Comparison of ENCODE assay signal across 9 cellular contexts in genomic region chr6:33279971-33280511, GRCh38. TPM values are rescaled to one million over a fixed set of nuclear protein-coding genes. Genes with fewer than 3 reads are reported as not detected.
DNase-seq lines count a peak whose midpoint lies in the region; ATAC-seq, FAIRE-seq and TF ChIP-seq lines count a peak whose summit lies in the region.
"Had no signal": no experiment of that assay in that cellular context is flagged by ENCODE, and none has a peak within 500 bp of the region (broad histone marks: within the 10 kb centered on the region; RNA-seq: fewer than 3 reads in every experiment).

No MANE protein-coding gene starts in this region.

- TF ChIP-seq POLR2A in H1 (IDR thresholded peaks at IDR 0.05; ENCODE audit: control extremely low read depth in 1 of 2, low read depth in 2 of 2, low read length in 2 of 2): no peak

- no peak overlapping the region for H2BK20ac ChIP-seq in H1 (ENCODE audit: low read length)

- no peaks in the 10 kb centered on the region for H3K9me2 ChIP-seq in PC-3 (replicated peaks; ENCODE audit: low read length)

- H3K36me3 ChIP-seq in PC-3 (ENCODE audit: low read depth, low read length) (peaks cover 29% of the 10 kb centered on the region), H1 (ENCODE audit: control insufficient read depth in 2 of 4, insufficient read depth in 4 of 4, low read length in 3 of 4) (peaks cover 6 to 34% (median 21%) of the 10 kb centered on the region in 4 experiments; a peak in 7 of 8 replicates), parathyroid adenoma (ENCODE audit: control insufficient read depth, insufficient read depth, low read length) (no peaks in the 10 kb centered on the region)

- TF ChIP-seq EP300 in H1 (IDR thresholded peaks at IDR 0.05; ENCODE audit: borderline replicate concordance in 1 of 2, low read depth in 2 of 2, low read length in 2 of 2): no peak

- H2AFZ ChIP-seq in PC-3 (ENCODE audit: low read length): no peak overlapping the region
- no peak overlapping the region for H2AFZ ChIP-seq in H1 (ENCODE audit: low read length)
- no peak overlapping the region for H2AFZ ChIP-seq in parathyroid adenoma

- no peak overlapping the region for H2AK5ac ChIP-seq in H1 (ENCODE audit: low read depth, low read length)

- BruUV-seq in PC-3 (replicated peaks; lab: Mats Ljungman, UMichigan): no TSS peak

- no peak overlapping the region for H3K4ac ChIP-seq in H1 (replicated peaks; ENCODE audit: insufficient read length, low read depth, low read length)

- H3K9ac ChIP-seq in PC-3 (ENCODE audit: low read length) (no peak overlapping the region), H1 (replicated peaks in 1 of 4; ENCODE audit: extremely low read depth in 1 of 4, low read depth in 3 of 4, low read length in 3 of 4) (no peak overlapping the region), parathyroid adenoma (no peak overlapping the region)

- H2BK5ac ChIP-seq in H1 (ENCODE audit: low read depth, low read length): peak overlapping the region; percentile 45; the same call in 1 of the 2 replicates

- no peaks in the 10 kb centered on the region for H3K79me1 ChIP-seq in H1 (ENCODE audit: low read depth, low read length)

- H3K9me3 ChIP-seq in PC-3 (ENCODE audit: low read length): no peaks in the 10 kb centered on the region
- H3K9me3 ChIP-seq in H1 (ENCODE audit: insufficient read depth in 2 of 2, low read depth in 1 of 2, low read length in 1 of 2): no peaks in the 10 kb centered on the region
- H3K9me3 ChIP-seq in parathyroid adenoma (ENCODE audit: control insufficient read depth, low read length): no peaks in the 10 kb centered on the region

- peak; percentile 58 to 67 for TF ChIP-seq RAD21 in H1 (IDR thresholded peaks at IDR 0.05 in 1 of 2, conservative IDR thresholded peaks at IDR 0.05 in 1 of 2; ENCODE audit: low read depth in 2 of 2, low read length in 2 of 2)

- no peaks in the 10 kb centered on the region for H3K27me3 ChIP-seq in PC-3 (ENCODE audit: low read length)
- no peaks in the 10 kb centered on the region for H3K27me3 ChIP-seq in H1 (replicated peaks in 1 of 4; ENCODE audit: control insufficient read depth in 3 of 4, extremely low read depth in 1 of 4, insufficient read depth in 3 of 4, low read length in 3 of 4)
- no peaks in the 10 kb centered on the region for H3K27me3 ChIP-seq in parathyroid adenoma (ENCODE audit: control insufficient read depth, insufficient read depth, low read length)

- ATAC-seq in PC-3: peak; percentile 62
- ATAC-seq in activated CD8-positive, alpha-beta memory T cell treated with anti-CD3 and anti-CD28 coated beads, Interleukin-2, amount 10 ng/mL, durations not matched to agents 7 days and 5 days: no peak

- H3K36me3 Mint-ChIP-seq in CD14-positive monocyte: peaks cover 38 to 71% of the 10 kb centered on the region in 2 donors
- H3K36me3 Mint-ChIP-seq in activated CD8-positive, alpha-beta memory T cell treated with anti-CD3 and anti-CD28 coated beads, Interleukin-2, amount 10 ng/mL, durations not matched to agents 7 days and 5 days: peaks cover 29% of the 10 kb centered on the region

- H3K18ac ChIP-seq in H1 (ENCODE audit: extremely low read depth, low read length): no peak overlapping the region

- CTCF ChIA-PET in PC-3 (lab: Charles Lee): no interaction called here
- CTCF ChIA-PET in H1 (lab: Charles Lee; ENCODE audit: partially characterized antibody): interaction anchor here (0.6 to 8.0 kb wide), 12 partner anchors 9 to 106 kb away, joined by 3 to 81 read pairs (median 3); partner anchors contain the start of genes PFDN6, RGL2, RPS18 and TAPBP
- CTCF ChIA-PET in activated CD8-positive, alpha-beta memory T cell treated with anti-CD3 and anti-CD28 coated beads, Interleukin-2, amount 10 ng/mL, durations not matched to agents 7 days and 5 days (lab: Charles Lee): interaction anchor here (2.5 to 6.4 kb wide), 2 partner anchors 9 to 10 kb away, joined by 6 to 58 read pairs; partner anchors contain the start of genes PFDN6 and WDR46

- H2BK12ac ChIP-seq in H1 (ENCODE audit: low read depth, low read length): no peak overlapping the region

- no peak overlapping the region for H4K8ac ChIP-seq in H1 (ENCODE audit: extremely low read depth, insufficient read depth, low read length)

- no peak overlapping the region for H3K23ac ChIP-seq in H1 (ENCODE audit: insufficient read length)

- H3K14ac ChIP-seq in H1 (ENCODE audit: insufficient read length): no peak overlapping the region

- H3K9me3 Mint-ChIP-seq in CD14-positive monocyte: no peaks in the 10 kb centered on the region
- H3K9me3 Mint-ChIP-seq in activated CD8-positive, alpha-beta memory T cell treated with anti-CD3 and anti-CD28 coated beads, Interleukin-2, amount 10 ng/mL, durations not matched to agents 7 days and 5 days (ENCODE audit: low read depth): no peaks in the 10 kb centered on the region
- H3K9me3 Mint-ChIP-seq: IgD-negative memory B cell had no signal

- FAIRE-seq in H1 (lab: Jason Lieb, UNC): no peak

- no peaks in the 10 kb centered on the region for H3K27me3 Mint-ChIP-seq in CD14-positive monocyte (ENCODE audit: low read depth in 3 of 3)
- no peaks in the 10 kb centered on the region for H3K27me3 Mint-ChIP-seq in activated CD8-positive, alpha-beta memory T cell treated with anti-CD3 and anti-CD28 coated beads, Interleukin-2, amount 10 ng/mL, durations not matched to agents 7 days and 5 days
- H3K27me3 Mint-ChIP-seq: IgD-negative memory B cell had no signal

- H3F3A ChIP-seq in PC-3 (ENCODE audit: low read length, unreplicated experiment): peaks cover 15% of the 10 kb centered on the region

- no peak overlapping the region for H4K5ac ChIP-seq in H1 (ENCODE audit: insufficient read length, low read depth, low read length)

- H3K79me2 ChIP-seq in PC-3 (ENCODE audit: low read length) (peaks cover 8% of the 10 kb centered on the region), H1 (ENCODE audit: control insufficient read depth in 1 of 2, insufficient read depth in 2 of 2, low read length in 2 of 2) (peaks cover 0 to 4% of the 10 kb centered on the region in 2 experiments; a peak in 2 of 4 replicates), parathyroid adenoma (no peaks in the 10 kb centered on the region)

- H3K4me3 Mint-ChIP-seq in CD14-positive monocyte: no peak overlapping the region
- no peak overlapping the region for H3K4me3 Mint-ChIP-seq in activated CD8-positive, alpha-beta memory T cell treated with anti-CD3 and anti-CD28 coated beads, Interleukin-2, amount 10 ng/mL, durations not matched to agents 7 days and 5 days

- no peak overlapping the region for H3K56ac ChIP-seq in H1 (replicated peaks; ENCODE audit: insufficient read length, low read depth, low read length)

- H3K27ac ChIP-seq in PC-3 (ENCODE audit: low read length) (no peak overlapping the region), H1 (ENCODE audit: low read depth, low read length) (no peak overlapping the region), parathyroid adenoma (peak overlapping the region; percentile 11)

- H2BK120ac ChIP-seq in H1 (replicated peaks; ENCODE audit: low read depth, low read length): no peak overlapping the region

- no peak for DNase-seq in CD14-positive monocyte (ENCODE audit: low spot score)
- peak; percentile 73 for DNase-seq in H4 (ENCODE audit: low spot score)
- peak; percentile 83 for DNase-seq in PC-3
- DNase-seq in H1 (ENCODE audit: low read depth in 1 of 2, low spot score in 2 of 2): peak in 1 of 2 experiments; percentile 64
- DNase-seq in pons (ENCODE audit: low spot score): no peak
- DNase-seq in activated CD4-positive, alpha-beta T cell treated with anti-CD3 and anti-CD28 coated beads for 4 hours: no peak
- no peak for DNase-seq in activated CD8-positive, alpha-beta memory T cell treated with anti-CD3 and anti-CD28 coated beads, Interleukin-2, amount 10 ng/mL, durations not matched to agents 7 days and 5 days

- H3K4me1 Mint-ChIP-seq in CD14-positive monocyte: peaks cover 46% of the 10 kb centered on the region
- H3K4me1 Mint-ChIP-seq in activated CD8-positive, alpha-beta memory T cell treated with anti-CD3 and anti-CD28 coated beads, Interleukin-2, amount 10 ng/mL, durations not matched to agents 7 days and 5 days: peaks cover 36% of the 10 kb centered on the region

- 76% methylated on average over 4 of the region's 5 CpGs; no CpG with 5 or more reads in 1 of the 2 experiments for WGBS in H1 (ENCODE audit: extremely low coverage in 1 of 2, insufficient coverage in 1 of 2, insufficient read length in 1 of 2, insufficient replicate concordance in 2 of 2, low coverage in 1 of 2, low lambda C conversion rate in 2 of 2, missing lambda C conversion rate in 1 of 2), 2 experiments

- TF ChIP-seq CTCF in CD14-positive monocyte (IDR thresholded peaks at IDR 0.05) (peak; percentile 45), PC-3 (conservative IDR thresholded peaks at IDR 0.05; ENCODE audit: low read depth, low read length) (peak; percentile 95), H1 (IDR thresholded peaks at IDR 0.05; ENCODE audit: control extremely low read depth in 1 of 3, insufficient read depth in 1 of 3, low read depth in 1 of 3, low read length in 3 of 3) (peak in 2 of 3 experiments; percentile 80 to 99; a peak in 3 of 4 replicates), parathyroid adenoma (IDR thresholded peaks at IDR 0.05) (peak; percentile 67)

- H4K91ac ChIP-seq in H1 (replicated peaks; ENCODE audit: insufficient read length, low read length): no peak overlapping the region

- no peak overlapping the region for H3K4me3 ChIP-seq in PC-3 (ENCODE audit: low read length)
- H3K4me3 ChIP-seq in H1 (ENCODE audit: extremely low read depth in 1 of 4, insufficient read depth in 2 of 4, low read depth in 3 of 4, low read length in 4 of 4): no peak overlapping the region
- H3K4me3 ChIP-seq in parathyroid adenoma (ENCODE audit: low read depth, low read length): no peak overlapping the region

- POLR2A ChIA-PET in PC-3 (lab: Charles Lee; ENCODE audit: unreplicated experiment) (no interaction called here), H1 (lab: Charles Lee; ENCODE audit: partially characterized antibody) (interaction anchor here (0.9 to 12.0 kb wide), 6 partner anchors 8 to 310 kb away, joined by 3 to 337 read pairs (median 12); partner anchors contain the start of genes PFDN6, RGL2, RPS18 and VPS52)

- H3K4me1 ChIP-seq in PC-3 (ENCODE audit: insufficient read depth, low read length) (peaks cover 23% of the 10 kb centered on the region), H1 (replicated peaks in 1 of 4; ENCODE audit: control insufficient read depth in 3 of 4, insufficient read depth in 4 of 4, low read length in 3 of 4) (peaks cover 0 to 15% (median 6%) of the 10 kb centered on the region in 4 experiments; a peak in 6 of 7 replicates), parathyroid adenoma (peaks cover 4% of the 10 kb centered on the region)

- no peak overlapping the region for H2BK15ac ChIP-seq in H1 (ENCODE audit: low read length)

- peaks cover 9% of the 10 kb centered on the region for H4K20me1 ChIP-seq in PC-3 (ENCODE audit: low read length)
- peaks cover 5 to 6% of the 10 kb centered on the region in 2 experiments for H4K20me1 ChIP-seq in H1 (replicated peaks in 1 of 2; ENCODE audit: control insufficient read depth in 1 of 2, insufficient read depth in 2 of 2, low read length in 2 of 2)

- peaks cover 8% of the 10 kb centered on the region for H3K23me2 ChIP-seq in H1 (ENCODE audit: low read depth, low read length)

- intact Hi-C loops in CD14-positive monocyte (cut with micrococcal nuclease) (no loop called here), PC-3 (cut with micrococcal nuclease) (loop anchor here (10.0 kb wide), 1 partner anchor 75 kb away; the partner anchor contains the start of genes HSD17B8, RING1, RXRB and SLC39A7)

- H3K4me2 ChIP-seq in PC-3 (ENCODE audit: low read length) (no peak overlapping the region), H1 (ENCODE audit: insufficient read depth in 1 of 2, low read depth in 2 of 2, low read length in 2 of 2) (no peak overlapping the region; a peak in 1 of 4 replicates), parathyroid adenoma (ENCODE audit: low read length) (no peak overlapping the region)

- H3K27ac Mint-ChIP-seq in CD14-positive monocyte: peak overlapping the region in 4 of 7 donors; percentile 36 to 78 (median 44)
- H3K27ac Mint-ChIP-seq in activated CD8-positive, alpha-beta memory T cell treated with anti-CD3 and anti-CD28 coated beads, Interleukin-2, amount 10 ng/mL, durations not matched to agents 7 days and 5 days: no peak overlapping the region

RNA-seq across cellular contexts. Expression of gene B3GALT4, which starts 3.1 kb away (rescaled TPM):
- polyA plus RNA-seq in CD14-positive monocyte: 10 to 100 TPM; 28.5 to 32.2 TPM
- total RNA-seq in H4 (2014; rRNA removed; shearing (Covaris generic)): not detected in 2 replicates
- total RNA-seq in PC-3 (2014; rRNA removed): 7.9 and 8.4 TPM in 2 replicates
- 3.0 and 4.2 TPM in 2 replicates for total RNA-seq in H1 (2021; fragmentation: NEBNext Ultra II Directional; extraction: Animal tissue kit (Norgen Biotek cat#: 25700))
- 2.2 and 3.2 TPM in 2 replicates for polyA plus RNA-seq in H1 (2011; rRNA removed)
- polyA plus RNA-seq in H1 (2011; cell fraction: cytosol; rRNA removed): 2.2 TPM
- polyA plus RNA-seq in H1 (2011; cell fraction: nucleus; rRNA removed): 3.3 TPM
- polyA plus RNA-seq in H1 (2012, experiment 1 of 2): 1.9 to 2.4 TPM (median 2.1 TPM) in 4 replicates
- 1.9 TPM for polyA plus RNA-seq in H1 (2012, experiment 2 of 2)
- 1.8 TPM for polyA plus RNA-seq in H1 (2013, experiment 1 of 2)
- polyA plus RNA-seq in H1 (2013, experiment 2 of 2): 1.6 TPM
- polyA minus RNA-seq in H1 (2011; rRNA and poly(A)+ RNA removed): 2.4 and 2.7 TPM in 2 replicates
- polyA minus RNA-seq in H1 (2011; cell fraction: cytosol; rRNA and poly(A)+ RNA removed): 3.4 TPM
- polyA minus RNA-seq in H1 (2011; cell fraction: nucleus; rRNA and poly(A)+ RNA removed): 13.2 TPM
- total RNA-seq in activated CD8-positive, alpha-beta memory T cell treated with anti-CD3 and anti-CD28 coated beads, Interleukin-2, amount 10 ng/mL, durations not matched to agents 7 days and 5 days: 10 to 100 TPM; 14.0 to 20.5 TPM

RNA-seq across cellular contexts. Expression of gene RPS18, which starts 8.2 kb away (rescaled TPM):
- polyA plus RNA-seq in CD14-positive monocyte: 1,000 to 10,000 TPM; 2,430 to 2,894 TPM
- 2,534 and 2,796 TPM in 2 replicates for total RNA-seq in H4 (2014; rRNA removed; shearing (Covaris generic))
- total RNA-seq in PC-3 (2014; rRNA removed): 2,873 and 3,161 TPM in 2 replicates
- 2,791 and 2,796 TPM in 2 replicates for total RNA-seq in H1 (2021; fragmentation: NEBNext Ultra II Directional; extraction: Animal tissue kit (Norgen Biotek cat#: 25700))
- polyA plus RNA-seq in H1 (2011; rRNA removed): 4,466 and 7,099 TPM in 2 replicates
- 7,733 TPM for polyA plus RNA-seq in H1 (2011; cell fraction: cytosol; rRNA removed)
- polyA plus RNA-seq in H1 (2011; cell fraction: nucleus; rRNA removed): 3,457 TPM
- polyA plus RNA-seq in H1 (2012, experiment 1 of 2): 3,300 to 7,487 TPM (median 6,391 TPM) in 4 replicates
- 4,408 TPM for polyA plus RNA-seq in H1 (2012, experiment 2 of 2)
- 7,766 TPM for polyA plus RNA-seq in H1 (2013, experiment 1 of 2)
- 7,882 TPM for polyA plus RNA-seq in H1 (2013, experiment 2 of 2)
- polyA minus RNA-seq in H1 (2011; rRNA and poly(A)+ RNA removed): 2,102 and 2,497 TPM in 2 replicates
- 906 TPM for polyA minus RNA-seq in H1 (2011; cell fraction: cytosol; rRNA and poly(A)+ RNA removed)
- polyA minus RNA-seq in H1 (2011; cell fraction: nucleus; rRNA and poly(A)+ RNA removed): 873 TPM
- 1,000 to 10,000 TPM; 2,808 to 3,161 TPM for total RNA-seq in activated CD8-positive, alpha-beta memory T cell treated with anti-CD3 and anti-CD28 coated beads, Interleukin-2, amount 10 ng/mL, durations not matched to agents 7 days and 5 days

RNA-seq across cellular contexts. Expression of gene VPS52, which starts 8.4 kb away (rescaled TPM):
- polyA plus RNA-seq in CD14-positive monocyte: 10 to 100 TPM; 11.0 to 14.5 TPM
- total RNA-seq in H4 (2014; rRNA removed; shearing (Covaris generic)): 16.9 and 38.9 TPM in 2 replicates
- 33.7 and 39.9 TPM in 2 replicates for total RNA-seq in PC-3 (2014; rRNA removed)
- 35.0 and 36.5 TPM in 2 replicates for total RNA-seq in H1 (2021; fragmentation: NEBNext Ultra II Directional; extraction: Animal tissue kit (Norgen Biotek cat#: 25700))
- polyA plus RNA-seq in H1 (2011; rRNA removed): 86.3 and 89.7 TPM in 2 replicates
- 59.2 TPM for polyA plus RNA-seq in H1 (2011; cell fraction: cytosol; rRNA removed)
- polyA plus RNA-seq in H1 (2011; cell fraction: nucleus; rRNA removed): 180 TPM
- polyA plus RNA-seq in H1 (2012, experiment 1 of 2): 37.9 to 44.1 TPM (median 43.2 TPM) in 4 replicates
- 35.8 TPM for polyA plus RNA-seq in H1 (2012, experiment 2 of 2)
- polyA plus RNA-seq in H1 (2013, experiment 1 of 2): 41.3 TPM
- polyA plus RNA-seq in H1 (2013, experiment 2 of 2): 37.9 TPM
- 97.9 and 120 TPM in 2 replicates for polyA minus RNA-seq in H1 (2011; rRNA and poly(A)+ RNA removed)
- 33.8 TPM for polyA minus RNA-seq in H1 (2011; cell fraction: cytosol; rRNA and poly(A)+ RNA removed)
- 77.5 TPM for polyA minus RNA-seq in H1 (2011; cell fraction: nucleus; rRNA and poly(A)+ RNA removed)
- 10 to 100 TPM; 60.6 to 63.3 TPM for total RNA-seq in activated CD8-positive, alpha-beta memory T cell treated with anti-CD3 and anti-CD28 coated beads, Interleukin-2, amount 10 ng/mL, durations not matched to agents 7 days and 5 days

RNA-seq across cellular contexts. Expression of gene WDR46, which starts 9.0 kb away (rescaled TPM):
- polyA plus RNA-seq in CD14-positive monocyte: 10 to 100 TPM; 33.3 to 37.3 TPM
- 89.0 and 99.5 TPM in 2 replicates for total RNA-seq in H4 (2014; rRNA removed; shearing (Covaris generic))
- total RNA-seq in PC-3 (2014; rRNA removed): 104 and 146 TPM in 2 replicates
- total RNA-seq in H1 (2021; fragmentation: NEBNext Ultra II Directional; extraction: Animal tissue kit (Norgen Biotek cat#: 25700)): 91.0 and 99.4 TPM in 2 replicates
- polyA plus RNA-seq in H1 (2011; rRNA removed): 69.7 and 71.3 TPM in 2 replicates
- polyA plus RNA-seq in H1 (2011; cell fraction: cytosol; rRNA removed): 78.1 TPM
- polyA plus RNA-seq in H1 (2011; cell fraction: nucleus; rRNA removed): 118 TPM
- 79.6 to 117 TPM (median 101 TPM) in 4 replicates for polyA plus RNA-seq in H1 (2012, experiment 1 of 2)
- polyA plus RNA-seq in H1 (2012, experiment 2 of 2): 79.5 TPM
- polyA plus RNA-seq in H1 (2013, experiment 1 of 2): 99.8 TPM
- polyA plus RNA-seq in H1 (2013, experiment 2 of 2): 97.1 TPM
- polyA minus RNA-seq in H1 (2011; rRNA and poly(A)+ RNA removed): 102 and 111 TPM in 2 replicates
- polyA minus RNA-seq in H1 (2011; cell fraction: cytosol; rRNA and poly(A)+ RNA removed): 82.9 TPM
- polyA minus RNA-seq in H1 (2011; cell fraction: nucleus; rRNA and poly(A)+ RNA removed): 56.9 TPM
- total RNA-seq in activated CD8-positive, alpha-beta memory T cell treated with anti-CD3 and anti-CD28 coated beads, Interleukin-2, amount 10 ng/mL, durations not matched to agents 7 days and 5 days: 10 to 100 TPM; 61.5 to 78.4 TPM

RNA-seq across cellular contexts. Expression of gene PFDN6, which starts 9.4 kb away (rescaled TPM):
- polyA plus RNA-seq in CD14-positive monocyte (10 to 100 TPM; 26.0 to 28.4 TPM), H1 (2011; rRNA removed) (32.0 and 33.5 TPM in 2 replicates)
- 85.0 and 105 TPM in 2 replicates for total RNA-seq in H4 (2014; rRNA removed; shearing (Covaris generic))
- total RNA-seq in PC-3 (2014; rRNA removed): 153 and 181 TPM in 2 replicates
- total RNA-seq in H1 (2021; fragmentation: NEBNext Ultra II Directional; extraction: Animal tissue kit (Norgen Biotek cat#: 25700)): 93.3 and 95.7 TPM in 2 replicates
- 71.5 TPM for polyA plus RNA-seq in H1 (2011; cell fraction: cytosol; rRNA removed)
- polyA plus RNA-seq in H1 (2011; cell fraction: nucleus; rRNA removed): 51.7 TPM
- 122 to 163 TPM (median 157 TPM) in 4 replicates for polyA plus RNA-seq in H1 (2012, experiment 1 of 2)
- 109 TPM for polyA plus RNA-seq in H1 (2012, experiment 2 of 2)
- 69.3 TPM for polyA plus RNA-seq in H1 (2013, experiment 1 of 2)
- polyA plus RNA-seq in H1 (2013, experiment 2 of 2): 75.8 TPM
- polyA minus RNA-seq in H1 (2011; rRNA and poly(A)+ RNA removed): 16.3 and 18.6 TPM in 2 replicates
- 22.9 TPM for polyA minus RNA-seq in H1 (2011; cell fraction: cytosol; rRNA and poly(A)+ RNA removed)
- 23.2 TPM for polyA minus RNA-seq in H1 (2011; cell fraction: nucleus; rRNA and poly(A)+ RNA removed)
- total RNA-seq in activated CD8-positive, alpha-beta memory T cell treated with anti-CD3 and anti-CD28 coated beads, Interleukin-2, amount 10 ng/mL, durations not matched to agents 7 days and 5 days: 10 to 100 TPM; 67.8 to 90.3 TPM

Comparison
In these comparisons a context has a peak if more than half of its experiments do, and no peak if none do; other contexts are left out.
1. DNase-seq: peak in H4 (single experiment) and PC-3 (single experiment); none in CD14-positive monocyte (single experiment), pons (single experiment), activated CD4-positive, alpha-beta T cell treated with anti-CD3 and anti-CD28 coated beads for 4 hours (0 of 2) and activated CD8-positive, alpha-beta memory T cell treated with anti-CD3 and anti-CD28 coated beads, Interleukin-2, amount 10 ng/mL, durations not matched to agents 7 days and 5 days (single experiment).
2. CTCF ChIP-seq: peak in every context shown above with its lines; median percentile 95 in PC-3; 90 in H1; 67 in parathyroid adenoma; 45 in CD14-positive monocyte.